ENCODE assay signal across 29 cellular contexts in the genomic region with DNA sequence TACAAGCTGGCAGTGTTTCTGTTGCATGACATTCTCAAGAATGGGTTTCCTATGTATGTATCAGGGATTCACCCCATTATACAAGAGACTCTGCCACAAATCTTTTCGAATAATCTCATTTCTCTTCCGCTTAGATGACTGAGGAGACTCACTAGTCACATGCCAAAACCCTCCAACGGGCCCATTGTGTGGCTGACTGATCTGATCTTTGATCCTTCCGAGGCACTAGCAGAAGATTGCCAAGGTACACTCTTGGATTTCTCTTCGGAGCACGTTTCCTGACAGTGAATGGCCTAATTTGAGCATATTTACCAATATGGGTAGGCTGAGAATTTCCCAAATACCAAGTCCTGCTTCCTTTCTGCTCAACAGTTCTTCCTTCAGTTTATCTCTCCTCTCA. TPM values are rescaled to one million over a fixed set of nuclear protein-coding genes. Genes with fewer than 3 reads are reported as not detected.
"Had no signal": no experiment of that assay in that cellular context is flagged by ENCODE, and none has a peak within 500 bp of the region (broad histone marks: within the 10 kb centered on the region; RNA-seq: fewer than 3 reads in every experiment).

No MANE protein-coding gene starts in this region.

- H3K4me1 ChIP-seq: left ventricle myocardium inferior, right atrium auricular region, tibial nerve, uterus had no signal

- H3K27me3 ChIP-seq: ovary, right atrium auricular region had no signal

- H3K4me3 ChIP-seq: left ventricle myocardium inferior, lung, ovary, right atrium auricular region, smooth muscle cell, tibial nerve, uterus had no signal

- H3K4me1 Mint-ChIP-seq: immature natural killer cell; naive B cell; stimulated activated naive CD8-positive, alpha-beta T cell treated with anti-CD3 and anti-CD28 coated beads, Interleukin-15, amount 100 ng/mL, for 72 hours had no signal

- H3K9me3 ChIP-seq: left ventricle myocardium inferior, ovary, right atrium auricular region, tibial nerve, uterus had no signal

- H3K9me3 Mint-ChIP-seq: immature natural killer cell; mesothelial cell of epicardium; naive B cell; natural killer cell treated with Interleukin-12 subunit alpha and Interleukin-12 subunit beta and Interleukin-15 and Interleukin-18, amount 100 ng/mL, for 72 hours; stimulated activated memory B cell treated with anti-CD40 and anti-IgM and Interleukin-4, amounts not matched to agents 10 μg/mL and 1 μg/mL and 100 μg/mL, for 72 hours; stimulated activated naive CD8-positive, alpha-beta T cell treated with anti-CD3 and anti-CD28 coated beads, Interleukin-15, amount 100 ng/mL, for 72 hours; type B pancreatic cell had no signal

- ATAC-seq: natural killer cell treated with Interleukin-12 subunit alpha and Interleukin-12 subunit beta and Interleukin-15 and Interleukin-18, amount 100 ng/mL, for 72 hours; sciatic nerve; stimulated activated memory B cell treated with anti-CD40 and anti-IgM and Interleukin-4, amounts not matched to agents 10 μg/mL and 1 μg/mL and 100 μg/mL, for 72 hours; stimulated activated naive CD8-positive, alpha-beta T cell treated with anti-CD3 and anti-CD28 coated beads, Interleukin-15, amount 100 ng/mL, for 72 hours had no signal

- H3K4me2 ChIP-seq: smooth muscle cell had no signal

- H3K27ac Mint-ChIP-seq: immature natural killer cell; mesothelial cell of epicardium; natural killer cell treated with Interleukin-12 subunit alpha and Interleukin-12 subunit beta and Interleukin-15 and Interleukin-18, amount 100 ng/mL, for 72 hours; stimulated activated memory B cell treated with anti-CD40 and anti-IgM and Interleukin-4, amounts not matched to agents 10 μg/mL and 1 μg/mL and 100 μg/mL, for 72 hours; stimulated activated naive CD8-positive, alpha-beta T cell treated with anti-CD3 and anti-CD28 coated beads, Interleukin-15, amount 100 ng/mL, for 72 hours; type B pancreatic cell had no signal

- H3K36me3 Mint-ChIP-seq: mesothelial cell of epicardium; natural killer cell treated with Interleukin-12 subunit alpha and Interleukin-12 subunit beta and Interleukin-15 and Interleukin-18, amount 100 ng/mL, for 72 hours; stimulated activated memory B cell treated with anti-CD40 and anti-IgM and Interleukin-4, amounts not matched to agents 10 μg/mL and 1 μg/mL and 100 μg/mL, for 72 hours; type B pancreatic cell had no signal

- FAIRE-seq: islet of Langerhans, kidney had no signal

- H3K4me3 Mint-ChIP-seq: immature natural killer cell; mesothelial cell of epicardium; naive B cell; natural killer cell treated with Interleukin-12 subunit alpha and Interleukin-12 subunit beta and Interleukin-15 and Interleukin-18, amount 100 ng/mL, for 72 hours; stimulated activated memory B cell treated with anti-CD40 and anti-IgM and Interleukin-4, amounts not matched to agents 10 μg/mL and 1 μg/mL and 100 μg/mL, for 72 hours; stimulated activated naive CD8-positive, alpha-beta T cell treated with anti-CD3 and anti-CD28 coated beads, Interleukin-15, amount 100 ng/mL, for 72 hours; type B pancreatic cell had no signal

- H3K27ac ChIP-seq: left ventricle myocardium inferior, ovary, right atrium auricular region, tibial nerve, uterus had no signal

- DNase-seq: hypothalamus; immature natural killer cell; kidney; left ventricle myocardium inferior; mesendoderm; naive B cell; ovary; stimulated activated CD4-positive, alpha-beta T cell treated with anti-CD3 and anti-CD28 coated beads, Interleukin-1b, Interleukin-23, amount 100 ng/mL, for 48 hours; stimulated activated CD4-positive, alpha-beta T cell treated with anti-CD3 and anti-CD28 coated beads, Interleukin-2, amount 100 ng/mL, for 48 hours; stimulated activated CD4-positive, alpha-beta T cell treated with anti-CD3 and anti-CD28 coated beads, Interleukin-4, amount 100 ng/mL, for 4 hours; stimulated activated CD8-positive, alpha-beta memory T cell treated with anti-CD3 and anti-CD28 coated beads, Interleukin-4, amount 100 ng/mL, for 48 hours; stimulated activated naive CD4-positive, alpha-beta T cell treated with Interleukin-2 at 50 U/mL for 16 hours; stimulated activated naive CD8-positive, alpha-beta T cell treated with anti-CD3 and anti-CD28 coated beads, Interleukin-15, amount 100 ng/mL, for 72 hours; substantia nigra; uterus had no signal

- H3K36me3 ChIP-seq: left ventricle myocardium inferior, ovary, right atrium auricular region, tibial nerve, uterus had no signal

RNA-seq across cellular contexts. Expression of a gene that starts 10.8 kb away (rescaled TPM):
- total RNA-seq: left ventricle myocardium inferior; mononuclear cell; natural killer cell treated with Interleukin-12 subunit alpha and Interleukin-12 subunit beta and Interleukin-15 and Interleukin-18, amount 100 ng/mL, for 72 hours; renal cortical epithelial cell; smooth muscle cell had no signal
- polyA plus RNA-seq: immature natural killer cell, neural cell, smooth muscle cell had no signal

RNA-seq across cellular contexts. Expression of a gene that starts 31.2 kb away (rescaled TPM):
- total RNA-seq: left ventricle myocardium inferior; lung; natural killer cell treated with Interleukin-12 subunit alpha and Interleukin-12 subunit beta and Interleukin-15 and Interleukin-18, amount 100 ng/mL, for 72 hours; ovary; right atrium auricular region; sciatic nerve; smooth muscle cell; tibial nerve; ureter had no signal
- polyA plus RNA-seq: immature natural killer cell, ovary had no signal

RNA-seq across cellular contexts. Expression of a gene that starts 40.9 kb away (rescaled TPM):
- total RNA-seq: mononuclear cell; natural killer cell treated with Interleukin-12 subunit alpha and Interleukin-12 subunit beta and Interleukin-15 and Interleukin-18, amount 100 ng/mL, for 72 hours; sciatic nerve; tibial nerve had no signal
- polyA plus RNA-seq: immature natural killer cell had no signal
